ENCODE assay signal across 1 cellular context in genomic region chr17:40219073-40219860, GRCh38.
TF ChIP-seq lines count a peak whose summit lies in the region.

Gene WIPF2, plus strand, starts transcription at chr17:40219304. Its CDS starts 37,156 bp downstream, at chr17:40256460.

TF ChIP-seq in HepG2, 621 proteins besides CTCF, POLR2A, EP300 and RAD21 (continued from another document and continues in another):
- TF ChIP-seq, protein P1, sequence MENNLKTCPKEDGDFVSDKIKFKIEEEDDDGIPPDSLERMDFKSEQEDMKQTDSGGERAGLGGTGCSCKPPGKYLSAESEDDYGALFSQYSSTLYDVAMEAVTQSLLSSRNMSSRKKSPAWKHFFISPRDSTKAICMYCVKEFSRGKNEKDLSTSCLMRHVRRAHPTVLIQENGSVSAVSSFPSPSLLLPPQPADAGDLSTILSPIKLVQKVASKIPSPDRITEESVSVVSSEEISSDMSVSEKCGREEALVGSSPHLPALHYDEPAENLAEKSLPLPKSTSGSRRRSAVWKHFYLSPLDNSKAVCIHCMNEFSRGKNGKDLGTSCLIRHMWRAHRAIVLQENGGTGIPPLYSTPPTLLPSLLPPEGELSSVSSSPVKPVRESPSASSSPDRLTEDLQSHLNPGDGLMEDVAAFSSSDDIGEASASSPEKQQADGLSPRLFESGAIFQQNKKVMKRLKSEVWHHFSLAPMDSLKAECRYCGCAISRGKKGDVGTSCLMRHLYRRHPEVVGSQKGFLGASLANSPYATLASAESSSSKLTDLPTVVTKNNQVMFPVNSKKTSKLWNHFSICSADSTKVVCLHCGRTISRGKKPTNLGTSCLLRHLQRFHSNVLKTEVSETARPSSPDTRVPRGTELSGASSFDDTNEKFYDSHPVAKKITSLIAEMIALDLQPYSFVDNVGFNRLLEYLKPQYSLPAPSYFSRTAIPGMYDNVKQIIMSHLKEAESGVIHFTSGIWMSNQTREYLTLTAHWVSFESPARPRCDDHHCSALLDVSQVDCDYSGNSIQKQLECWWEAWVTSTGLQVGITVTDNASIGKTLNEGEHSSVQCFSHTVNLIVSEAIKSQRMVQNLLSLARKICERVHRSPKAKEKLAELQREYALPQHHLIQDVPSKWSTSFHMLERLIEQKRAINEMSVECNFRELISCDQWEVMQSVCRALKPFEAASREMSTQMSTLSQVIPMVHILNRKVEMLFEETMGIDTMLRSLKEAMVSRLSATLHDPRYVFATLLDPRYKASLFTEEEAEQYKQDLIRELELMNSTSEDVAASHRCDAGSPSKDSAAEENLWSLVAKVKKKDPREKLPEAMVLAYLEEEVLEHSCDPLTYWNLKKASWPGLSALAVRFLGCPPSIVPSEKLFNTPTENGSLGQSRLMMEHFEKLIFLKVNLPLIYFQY (CRISPR knock-in tag; IDR thresholded peaks at IDR 0.05; ENCODE audit: borderline replicate concordance): peak; percentile 59; the same call in 1 of the 2 replicates
- TF ChIP-seq ZNF264 (CRISPR knock-in tag; IDR thresholded peaks at IDR 0.05): 0 out of 2 replicates have a peak, but pooled peaks have one; percentile 12
- TF ChIP-seq ZNF780A (CRISPR knock-in tag; IDR thresholded peaks at IDR 0.05): no peak
- TF ChIP-seq CBX2 (IDR thresholded peaks at IDR 0.05; ENCODE audit: low read depth, low read length): no peak
- no peak for TF ChIP-seq CBX2 (CRISPR knock-in tag; IDR thresholded peaks at IDR 0.05; ENCODE audit: low read depth)
- TF ChIP-seq ZNF12 (CRISPR knock-in tag; IDR thresholded peaks at IDR 0.05): no peak
- peak; percentile 59 for TF ChIP-seq ZEB1 (IDR thresholded peaks at IDR 0.05; ENCODE audit: insufficient replicate concordance, low read depth)
- TF ChIP-seq SAFB2 (CRISPR knock-in tag; IDR thresholded peaks at IDR 0.05; ENCODE audit: borderline replicate concordance, low read depth): no peak; the same call in 1 of the 2 replicates
- TF ChIP-seq, protein P2, sequence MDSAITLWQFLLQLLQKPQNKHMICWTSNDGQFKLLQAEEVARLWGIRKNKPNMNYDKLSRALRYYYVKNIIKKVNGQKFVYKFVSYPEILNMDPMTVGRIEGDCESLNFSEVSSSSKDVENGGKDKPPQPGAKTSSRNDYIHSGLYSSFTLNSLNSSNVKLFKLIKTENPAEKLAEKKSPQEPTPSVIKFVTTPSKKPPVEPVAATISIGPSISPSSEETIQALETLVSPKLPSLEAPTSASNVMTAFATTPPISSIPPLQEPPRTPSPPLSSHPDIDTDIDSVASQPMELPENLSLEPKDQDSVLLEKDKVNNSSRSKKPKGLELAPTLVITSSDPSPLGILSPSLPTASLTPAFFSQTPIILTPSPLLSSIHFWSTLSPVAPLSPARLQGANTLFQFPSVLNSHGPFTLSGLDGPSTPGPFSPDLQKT (CRISPR knock-in tag; IDR thresholded peaks at IDR 0.05; ENCODE audit: borderline replicate concordance): no peak
- no peak for TF ChIP-seq ZFP36L1 (CRISPR knock-in tag; IDR thresholded peaks at IDR 0.05)
- peak; percentile 64 for TF ChIP-seq SRSF1 (optimal IDR thresholded peaks at IDR 0.05; ENCODE audit: low read depth, low read length)
- TF ChIP-seq ZNF142 (CRISPR knock-in tag; IDR thresholded peaks at IDR 0.05): no peak
- TF ChIP-seq EED (CRISPR knock-in tag; IDR thresholded peaks at IDR 0.05): no peak
- peak; percentile 91 for TF ChIP-seq ZNF687 (CRISPR knock-in tag; IDR thresholded peaks at IDR 0.05)
- no peak for TF ChIP-seq NFE2L2 (IDR thresholded peaks at IDR 0.05; ENCODE audit: low read length)
- no peak; the same call in 1 of the 2 replicates for TF ChIP-seq ZNF547 (CRISPR knock-in tag; IDR thresholded peaks at IDR 0.05)
- peak; percentile 87; the same call in 1 of the 2 replicates for TF ChIP-seq ARID4A (CRISPR knock-in tag; IDR thresholded peaks at IDR 0.05; ENCODE audit: borderline replicate concordance)
- no peak for TF ChIP-seq MBNL3 (CRISPR knock-in tag; conservative IDR thresholded peaks at IDR 0.05)
- TF ChIP-seq HDAC1 (CRISPR knock-in tag; IDR thresholded peaks at IDR 0.05): peak; percentile 46; the same call in 1 of the 2 replicates
- peak; percentile 78; the same call in 1 of the 2 replicates for TF ChIP-seq ZNF343 (CRISPR knock-in tag; IDR thresholded peaks at IDR 0.05)
- TF ChIP-seq ZNF775 (CRISPR knock-in tag; IDR thresholded peaks at IDR 0.05; ENCODE audit: borderline replicate concordance): 0 out of 2 replicates have a peak, but pooled peaks have one; percentile 40
- no peak for TF ChIP-seq ZNF10 (CRISPR knock-in tag; IDR thresholded peaks at IDR 0.05; ENCODE audit: borderline replicate concordance, low read depth)
- peak; percentile 59 for TF ChIP-seq TFDP1 (CRISPR knock-in tag; IDR thresholded peaks at IDR 0.05; ENCODE audit: borderline replicate concordance)
- no peak for TF ChIP-seq IKZF1 (IDR thresholded peaks at IDR 0.05)
